Comparison of ENCODE assay signal across 1 cellular context in genomic region chr1:47189844-47190562, GRCh38.
TF ChIP-seq lines count a peak whose summit lies in the region.

A gene with protein sequence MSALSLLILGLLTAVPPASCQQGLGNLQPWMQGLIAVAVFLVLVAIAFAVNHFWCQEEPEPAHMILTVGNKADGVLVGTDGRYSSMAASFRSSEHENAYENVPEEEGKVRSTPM (minus strand): TSS chr1:47190036. CDS start chr1:47189932, 104 bp downstream.

TF ChIP-seq in H1, 55 proteins besides CTCF, POLR2A, EP300 and RAD21 (continued from another document):
- TF ChIP-seq, protein P1, sequence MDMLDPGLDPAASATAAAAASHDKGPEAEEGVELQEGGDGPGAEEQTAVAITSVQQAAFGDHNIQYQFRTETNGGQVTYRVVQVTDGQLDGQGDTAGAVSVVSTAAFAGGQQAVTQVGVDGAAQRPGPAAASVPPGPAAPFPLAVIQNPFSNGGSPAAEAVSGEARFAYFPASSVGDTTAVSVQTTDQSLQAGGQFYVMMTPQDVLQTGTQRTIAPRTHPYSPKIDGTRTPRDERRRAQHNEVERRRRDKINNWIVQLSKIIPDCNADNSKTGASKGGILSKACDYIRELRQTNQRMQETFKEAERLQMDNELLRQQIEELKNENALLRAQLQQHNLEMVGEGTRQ (IDR thresholded peaks at IDR 0.05; ENCODE audit: low read length) = no peak
- TF ChIP-seq SP1 (IDR thresholded peaks at IDR 0.05; ENCODE audit: low read depth, low read length) = no peak
- no peak for TF ChIP-seq ATF2 (IDR thresholded peaks at IDR 0.05; ENCODE audit: low read length)
- TF ChIP-seq, protein P2, sequence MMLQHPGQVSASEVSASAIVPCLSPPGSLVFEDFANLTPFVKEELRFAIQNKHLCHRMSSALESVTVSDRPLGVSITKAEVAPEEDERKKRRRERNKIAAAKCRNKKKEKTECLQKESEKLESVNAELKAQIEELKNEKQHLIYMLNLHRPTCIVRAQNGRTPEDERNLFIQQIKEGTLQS (IDR thresholded peaks at IDR 0.05; ENCODE audit: insufficient read depth, low read depth, low read length) = no peak
- TF ChIP-seq RBBP5 (IDR thresholded peaks at IDR 0.05; ENCODE audit: borderline replicate concordance, low read depth, low read length) = no peak
- TF ChIP-seq CBX8 (IDR thresholded peaks at IDR 0.05; ENCODE audit: borderline replicate concordance, low read depth, low read length) = no peak
- TF ChIP-seq KDM5A (IDR thresholded peaks at IDR 0.05; ENCODE audit: low read length) = no peak
- no peak for TF ChIP-seq EGR1 (IDR thresholded peaks at IDR 0.05; ENCODE audit: borderline replicate concordance, low read depth, low read length)
- TF ChIP-seq MAFK (IDR thresholded peaks at IDR 0.05; ENCODE audit: low read depth, low read length) = no peak
- no peak for TF ChIP-seq KDM4A (IDR thresholded peaks at IDR 0.05; ENCODE audit: low read depth, low read length, severe bottlenecking)
- TF ChIP-seq TAF1 (IDR thresholded peaks at IDR 0.05; ENCODE audit: low read depth, low read length) = no peak
- no peak for TF ChIP-seq CHD2 (IDR thresholded peaks at IDR 0.05; ENCODE audit: low read length)
- TF ChIP-seq, protein P3, sequence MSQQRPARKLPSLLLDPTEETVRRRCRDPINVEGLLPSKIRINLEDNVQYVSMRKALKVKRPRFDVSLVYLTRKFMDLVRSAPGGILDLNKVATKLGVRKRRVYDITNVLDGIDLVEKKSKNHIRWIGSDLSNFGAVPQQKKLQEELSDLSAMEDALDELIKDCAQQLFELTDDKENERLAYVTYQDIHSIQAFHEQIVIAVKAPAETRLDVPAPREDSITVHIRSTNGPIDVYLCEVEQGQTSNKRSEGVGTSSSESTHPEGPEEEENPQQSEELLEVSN (IDR thresholded peaks at IDR 0.05) = no peak
- TF ChIP-seq NANOG (IDR thresholded peaks at IDR 0.05; ENCODE audit: insufficient read depth, low read depth, low read length, poor library complexity, severe bottlenecking) = no peak
- no peak for TF ChIP-seq CREB1 (IDR thresholded peaks at IDR 0.05)
- TF ChIP-seq CBX5 (IDR thresholded peaks at IDR 0.05; ENCODE audit: low read depth, low read length) = no peak
TF ChIP-seq in H1: peak in this region for 0.
